In genomic region chr17:45306623-45307022, GRCh38 we compare ENCODE assay signal across 9 cellular contexts. TPM values are rescaled to one million over a fixed set of nuclear protein-coding genes. Genes with fewer than 3 reads are reported as not detected.
DNase-seq lines count a peak whose midpoint lies in the region; ATAC-seq and TF ChIP-seq lines count a peak whose summit lies in the region.
"Had no signal": no experiment of that assay in that cellular context is flagged by ENCODE, and none has a peak within 500 bp of the region (broad histone marks: within the 10 kb centered on the region; RNA-seq: fewer than 3 reads in every experiment).

No MANE protein-coding gene starts in this region.

- H3K4me3 Mint-ChIP-seq in CD4-positive, alpha-beta memory T cell: peak overlapping the region in 3 of 8 donors; percentile 4 to 43 (median 8)

- H3K9ac ChIP-seq in OCI-LY3 (ENCODE audit: low read length) (peak overlapping the region; percentile 30; the same call in 1 of the 2 replicates), skeletal muscle satellite cell (ENCODE audit: low read depth, low read length) (peak overlapping the region; percentile 47)

- H3K4me3 ChIP-seq in CD4-positive, alpha-beta memory T cell (ENCODE audit: low read length in 2 of 2): no peak overlapping the region
- peak overlapping the region; percentile 40 for H3K4me3 ChIP-seq in OCI-LY3 (ENCODE audit: low read length)
- no peak overlapping the region for H3K4me3 ChIP-seq in epithelial cell of proximal tubule (ENCODE audit: low read depth, low read length)
- H3K4me3 ChIP-seq in skeletal muscle satellite cell (ENCODE audit: low read length): peak overlapping the region; percentile 18

- H3K36me3 Mint-ChIP-seq in CD4-positive, alpha-beta memory T cell: peaks cover 15 to 33% of the 10 kb centered on the region in 2 donors

- intact Hi-C loops in CD4-positive, alpha-beta memory T cell (cut with micrococcal nuclease): no loop called here

- no peaks in the 10 kb centered on the region for H3K9me3 ChIP-seq in CD4-positive, alpha-beta memory T cell (ENCODE audit: control insufficient read depth in 1 of 2, low read length in 2 of 2)
- H3K9me3 ChIP-seq in OCI-LY3 (ENCODE audit: insufficient read depth, low read length): no peaks in the 10 kb centered on the region
- H3K9me3 ChIP-seq in skeletal muscle satellite cell (replicated peaks; ENCODE audit: low read length): no peaks in the 10 kb centered on the region

- H3K36me3 ChIP-seq in CD4-positive, alpha-beta memory T cell (ENCODE audit: insufficient read depth, low read length): peaks cover 6% of the 10 kb centered on the region
- H3K36me3 ChIP-seq in OCI-LY3 (replicated peaks; ENCODE audit: low read depth, low read length) (peaks cover 53% of the 10 kb centered on the region), skeletal muscle satellite cell (ENCODE audit: insufficient read depth, low read length) (peaks cover 38% of the 10 kb centered on the region)

- H3K27me3 ChIP-seq in CD4-positive, alpha-beta memory T cell (ENCODE audit: insufficient read depth, low read length): no peaks in the 10 kb centered on the region
- no peaks in the 10 kb centered on the region for H3K27me3 ChIP-seq in OCI-LY3 (ENCODE audit: low read depth, low read length)
- no peaks in the 10 kb centered on the region for H3K27me3 ChIP-seq in skeletal muscle satellite cell (ENCODE audit: control insufficient read depth, insufficient read depth, low read length)

- TF ChIP-seq CTCF in OCI-LY3 (IDR thresholded peaks at IDR 0.05; ENCODE audit: low read depth, low read length) (no peak), epithelial cell of proximal tubule (conservative IDR thresholded peaks at IDR 0.05; ENCODE audit: low read depth, low read length) (peak; percentile 6)

- peaks cover 55 to 84% (median 69%) of the 10 kb centered on the region in 4 donors for H3K4me1 Mint-ChIP-seq in CD4-positive, alpha-beta memory T cell

- no peaks in the 10 kb centered on the region for H3K27me3 Mint-ChIP-seq in CD4-positive, alpha-beta memory T cell

- POLR2A ChIA-PET in CD4-positive, alpha-beta memory T cell (lab: Charles Lee; ENCODE audit: partially characterized antibody): interaction anchor here (2.8 to 4.5 kb wide), 2 partner anchors 10 to 14 kb away, joined by 6 to 44 read pairs; partner anchors contain the start of gene MAP3K14

- no peak overlapping the region for H3K27ac ChIP-seq in CD4-positive, alpha-beta memory T cell (ENCODE audit: low read depth, low read length)
- peak overlapping the region; percentile 100 for H3K27ac ChIP-seq in OCI-LY3 (ENCODE audit: low read length)

- no peak for ATAC-seq in GM18870 (IDR thresholded peaks at IDR 0.05; ENCODE audit: unreplicated experiment)
- no peak for ATAC-seq in HG03135 (IDR thresholded peaks at IDR 0.05; ENCODE audit: unreplicated experiment)

- CTCF ChIA-PET in CD4-positive, alpha-beta memory T cell (lab: Charles Lee; ENCODE audit: partially characterized antibody): interaction anchor here (0.6 to 1.9 kb wide), 6 partner anchors 9 to 1179 kb away, joined by 3 to 10 read pairs (median 4); partner anchors contain the start of gene MAP3K14

- H2AFZ ChIP-seq in OCI-LY3 (ENCODE audit: low read depth, low read length): no peak overlapping the region

- H3K9me3 Mint-ChIP-seq in CD4-positive, alpha-beta memory T cell: no peaks in the 10 kb centered on the region
- H3K9me3 Mint-ChIP-seq: activated T-cell treated with anti-CD3 and anti-CD28 coated beads, Interleukin-2, amount 50 U/mL, for 4 hours had no signal

- peak overlapping the region in 5 of 7 donors; percentile 3 to 79 (median 36) for H3K27ac Mint-ChIP-seq in CD4-positive, alpha-beta memory T cell

- H4K20me1 ChIP-seq in OCI-LY3 (ENCODE audit: insufficient read depth, low read length): peaks cover 54% of the 10 kb centered on the region

- H3K4me2 ChIP-seq in OCI-LY3 (ENCODE audit: low read length) (peak overlapping the region; percentile 63), skeletal muscle satellite cell (ENCODE audit: low read length) (peak overlapping the region; percentile 50)

- peaks cover 92% of the 10 kb centered on the region for H3K4me1 ChIP-seq in CD4-positive, alpha-beta memory T cell (ENCODE audit: insufficient read depth, low read length)
- H3K4me1 ChIP-seq in OCI-LY3 (ENCODE audit: low read length): peaks cover 91% of the 10 kb centered on the region
- H3K4me1 ChIP-seq in skeletal muscle satellite cell (ENCODE audit: control insufficient read depth, insufficient read depth, low read length): peaks cover 74% of the 10 kb centered on the region

- no peak for DNase-seq in CD4-positive, alpha-beta memory T cell
- no peak for DNase-seq in epithelial cell of proximal tubule (ENCODE audit: low read depth)
- DNase-seq in stimulated activated CD4-positive, alpha-beta T cell treated with anti-CD3 and anti-CD28 coated beads, Interleukin-4, amount 100 ng/mL, for 1 hour: no peak
- DNase-seq: activated T-cell treated with anti-CD3 and anti-CD28 coated beads, Interleukin-2, amount 50 U/mL, for 4 hours had no signal

- H3K79me2 ChIP-seq in OCI-LY3 (ENCODE audit: low read length): peaks cover 99% of the 10 kb centered on the region

RNA-seq across cellular contexts. Expression of gene MAP3K14, which starts 10.2 kb away (rescaled TPM):
- total RNA-seq in CD4-positive, alpha-beta memory T cell: 10 to 100 TPM; 48.7 to 49.3 TPM
- 10 to 100 TPM in 1 of 2 donors, 1 to 10 TPM in 1; 2.3 to 14.5 TPM for polyA plus RNA-seq in CD4-positive, alpha-beta memory T cell
- total RNA-seq in epithelial cell of proximal tubule: 6.6 and 9.5 TPM in 2 replicates
- 4.3 and 4.6 TPM in 2 replicates for total RNA-seq in skeletal muscle satellite cell (2012; rRNA removed)

RNA-seq across cellular contexts. Expression of gene SPATA32, which starts 44.7 kb away (rescaled TPM):
- total RNA-seq in CD4-positive, alpha-beta memory T cell: under 1 TPM; 0.22 to 0.41 TPM
- polyA plus RNA-seq in CD4-positive, alpha-beta memory T cell: under 1 TPM; 0.25 to 0.49 TPM
- total RNA-seq in epithelial cell of proximal tubule: not detected in 2 replicates
- not detected in 2 replicates for total RNA-seq in skeletal muscle satellite cell (2012; rRNA removed)
- total RNA-seq: left lobe of liver had no signal

Comparison
In these comparisons a context has a peak if more than half of its experiments do, and no peak if none do; other contexts are left out.
1. H3K4me3 ChIP-seq: peak in OCI-LY3 (single experiment) and skeletal muscle satellite cell (single experiment); none in CD4-positive, alpha-beta memory T cell (0 of 2) and epithelial cell of proximal tubule (single experiment).